In genomic region chr6:56995347-56995746, GRCh38 we compare ENCODE assay signal across 1 cellular context.
TF ChIP-seq lines count a peak whose summit lies in the region.

No MANE protein-coding gene starts in this region.

TF ChIP-seq in HEK293, 187 proteins besides CTCF, POLR2A, EP300 and RAD21 (continued from another document):
- TF ChIP-seq REST (tag by site-specific recombination; IDR thresholded peaks at IDR 0.05) (no peak), ZSCAN5A (tag by site-specific recombination; IDR thresholded peaks at IDR 0.05) (no peak), ZNF133 (tag by site-specific recombination; IDR thresholded peaks at IDR 0.05) (no peak)
